In genomic region chr3:157226173-157226847, GRCh38 we compare ENCODE assay signal across 14 cellular contexts.
A peak's percentile ranks its signal among the peaks of the same experiment; 100 is the strongest.
DNase-seq lines count a peak whose midpoint lies in the region; ATAC-seq and TF ChIP-seq lines count a peak whose summit lies in the region.
"Had no signal": no experiment of that assay in that cellular context is flagged by ENCODE, and none has a peak within 500 bp of the region (broad histone marks: within the 10 kb centered on the region; RNA-seq: fewer than 3 reads in every experiment).

No MANE protein-coding gene starts in this region.

- H3K36me3 ChIP-seq in tibial artery = no peaks in the 10 kb centered on the region
- H3K36me3 ChIP-seq: uterus had no signal

- H3K36me3 Mint-ChIP-seq in activated CD8-positive, alpha-beta T cell treated with anti-CD3 and anti-CD28 coated beads for 36 hours (ENCODE audit: low read depth) = no peaks in the 10 kb centered on the region

- no peaks in the 10 kb centered on the region for H3K4me1 ChIP-seq in tibial artery
- H3K4me1 ChIP-seq: uterus had no signal

- no peaks in the 10 kb centered on the region for H3K9me3 ChIP-seq in tibial artery
- H3K9me3 ChIP-seq: uterus had no signal

- H3K27ac Mint-ChIP-seq in activated CD8-positive, alpha-beta T cell treated with anti-CD3 and anti-CD28 coated beads for 36 hours = peak overlapping the region; percentile 50
- H3K27ac Mint-ChIP-seq: activated naive CD8-positive, alpha-beta T cell had no signal

- ATAC-seq in activated CD4-positive, CD25-positive, alpha-beta regulatory T cell treated with anti-CD3 and anti-CD28 coated beads, Interleukin-2, amount 50 U/mL, for 24 hours = peak; percentile 56 to 59
- ATAC-seq in HG02981 (IDR thresholded peaks at IDR 0.05; ENCODE audit: unreplicated experiment) (peak; percentile 68), GM21723 (IDR thresholded peaks at IDR 0.05; ENCODE audit: unreplicated experiment) (no peak)
- peak; percentile 85 for ATAC-seq in activated CD8-positive, alpha-beta T cell treated with anti-CD3 and anti-CD28 coated beads for 36 hours
- ATAC-seq in stimulated activated naive CD8-positive, alpha-beta T cell treated with anti-CD3 and anti-CD28 coated beads, Interleukin-15, Interleukin-2, amounts not matched to agents 100 U/mL and 50 U/mL, for 24 hours = peak; percentile 59
- ATAC-seq: right cardiac atrium had no signal

- no peak overlapping the region for H3K4me3 Mint-ChIP-seq in activated CD8-positive, alpha-beta T cell treated with anti-CD3 and anti-CD28 coated beads for 36 hours
- H3K4me3 Mint-ChIP-seq: activated naive CD8-positive, alpha-beta T cell had no signal

- peaks cover 17% of the 10 kb centered on the region for H3K4me1 Mint-ChIP-seq in activated CD8-positive, alpha-beta T cell treated with anti-CD3 and anti-CD28 coated beads for 36 hours (ENCODE audit: low read depth)

- H3K4me3 ChIP-seq in tibial artery = no peak overlapping the region
- H3K4me3 ChIP-seq: uterus had no signal

- POLR2A ChIA-PET in activated CD8-positive, alpha-beta T cell treated with anti-CD3 and anti-CD28 coated beads for 36 hours (lab: Charles Lee) = interaction anchor here (0.6 to 1.8 kb wide), 3 partner anchors 10 to 52 kb away, joined by 3 to 5 read pairs (median 3); no protein-coding TSS in a partner anchor

- DNase-seq in activated CD4-positive, CD25-positive, alpha-beta regulatory T cell treated with anti-CD3 and anti-CD28 coated beads, Interleukin-2, amount 50 U/mL, for 72 hours = no peak
- DNase-seq in activated CD8-positive, alpha-beta T cell treated with anti-CD3 and anti-CD28 coated beads for 36 hours = peak; percentile 5
- no peak for DNase-seq in stimulated activated naive CD8-positive, alpha-beta T cell treated with anti-CD3 and anti-CD28 coated beads, Interleukin-15, Interleukin-2, amounts not matched to agents 100 U/mL and 50 U/mL, for 24 hours
- no peak for DNase-seq in tibial artery
- no peak for DNase-seq in activated CD4-positive, alpha-beta T cell treated with anti-CD3 and anti-CD28 coated beads, Interleukin-2, amount 50 U/mL, for 4 hours
- DNase-seq: effector CD8-positive, alpha-beta T cell; NCI-H2081 treated with DMSO at 0.1 percent for 48 hours; right cardiac atrium; Right ventricle myocardium superior; uterus had no signal

- no peaks in the 10 kb centered on the region for H3K27me3 ChIP-seq in tibial artery
- H3K27me3 ChIP-seq: uterus had no signal

- no peaks in the 10 kb centered on the region for H3K27me3 Mint-ChIP-seq in activated CD8-positive, alpha-beta T cell treated with anti-CD3 and anti-CD28 coated beads for 36 hours
- H3K27me3 Mint-ChIP-seq: activated naive CD8-positive, alpha-beta T cell had no signal

- no peak for TF ChIP-seq CTCF in activated CD8-positive, alpha-beta T cell treated with anti-CD3 and anti-CD28 coated beads for 36 hours (IDR thresholded peaks at IDR 0.05)
- no peak for TF ChIP-seq CTCF in tibial artery (IDR thresholded peaks at IDR 0.05)

- intact Hi-C loops in activated CD8-positive, alpha-beta T cell treated with anti-CD3 and anti-CD28 coated beads for 36 hours (cut with micrococcal nuclease) = no loop called here
- intact Hi-C loops in tibial artery (cut with DNase I; ENCODE audit: low total_unique reads) = no loop called here

- H3K27ac ChIP-seq in tibial artery = no peak overlapping the region
- H3K27ac ChIP-seq: uterus had no signal

- H3K9me3 Mint-ChIP-seq in activated CD8-positive, alpha-beta T cell treated with anti-CD3 and anti-CD28 coated beads for 36 hours = no peaks in the 10 kb centered on the region

- CTCF ChIA-PET in activated CD8-positive, alpha-beta T cell treated with anti-CD3 and anti-CD28 coated beads for 36 hours (lab: Charles Lee) = interaction anchor here (0.9 to 2.1 kb wide), 4 partner anchors 12 to 89 kb away, joined by 3 to 7 read pairs (median 4); no protein-coding TSS in a partner anchor
